In the genomic region with DNA sequence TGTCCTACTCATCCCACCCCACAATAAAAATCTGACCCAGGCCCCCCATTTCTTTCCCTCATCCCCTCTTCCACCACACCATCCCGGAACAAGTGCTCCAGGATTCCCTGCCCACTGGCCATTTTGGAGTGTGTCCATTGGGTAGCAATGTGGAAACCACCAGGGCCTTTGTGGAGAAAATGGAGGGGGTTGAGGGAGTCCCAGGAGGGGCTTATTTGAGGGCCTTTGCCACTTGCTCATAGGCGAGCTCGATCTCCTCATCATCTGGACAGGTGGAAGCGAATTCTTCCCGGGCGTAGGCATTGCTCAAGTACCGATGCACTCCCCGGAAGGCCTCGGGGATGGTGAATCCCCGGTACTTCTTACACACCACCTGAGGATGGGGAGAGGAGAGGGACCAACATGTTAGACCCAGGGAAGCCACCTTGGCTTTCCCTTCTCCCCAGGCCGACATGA, we compare ENCODE assay signal across 9 cellular contexts. TPM values are rescaled to one million over a fixed set of nuclear protein-coding genes. Genes with fewer than 3 reads are reported as not detected.
DNase-seq lines count a peak whose midpoint lies in the region; ATAC-seq, FAIRE-seq and TF ChIP-seq lines count a peak whose summit lies in the region.
"Had no signal": no experiment of that assay in that cellular context is flagged by ENCODE, and none has a peak within 500 bp of the region (broad histone marks: within the 10 kb centered on the region; RNA-seq: fewer than 3 reads in every experiment).

No MANE protein-coding gene starts in this region.

- H3K36me3 ChIP-seq in liver (ENCODE audit: control insufficient read depth in 4 of 4, insufficient read depth in 3 of 4, low read depth in 1 of 4, low read length in 3 of 4) = peaks cover 8 to 33% (median 20%) of the 10 kb centered on the region in 4 donors
- peaks cover 65% of the 10 kb centered on the region for H3K36me3 ChIP-seq in suprapubic skin
- peaks cover 26% of the 10 kb centered on the region for H3K36me3 ChIP-seq in Karpas-422 (ENCODE audit: insufficient read depth, low read length)

- intact Hi-C loops in activated CD4-positive, alpha-beta T cell treated with anti-CD3 and anti-CD28 coated beads, Interleukin-2, amount 10 ng/mL, durations not matched to agents 24 days and 14 days (cut with micrococcal nuclease) = loop anchor here (10.0 kb wide), 2 partner anchors 1474 to 1584 kb away; a partner anchor contains a TSS

- no peak for TF ChIP-seq POLR2A in suprapubic skin (IDR thresholded peaks at IDR 0.05)

- H4K20me1 ChIP-seq in Karpas-422 (ENCODE audit: insufficient read depth, low read depth, low read length) = no peaks in the 10 kb centered on the region

- H3K4me2 ChIP-seq in Karpas-422 (ENCODE audit: low read depth, low read length, poor library complexity, severe bottlenecking) = no peak overlapping the region

- H3K9me2 ChIP-seq in Karpas-422 (replicated peaks; ENCODE audit: insufficient read depth, low read length) = no peaks in the 10 kb centered on the region

- WGBS in liver = 94% methylated on average over 11 of the region's 11 CpGs
- 70% methylated on average over 11 of the region's 11 CpGs for WGBS in suprapubic skin

- ATAC-seq in activated naive CD8-positive, alpha-beta T cell treated with anti-CD3 and anti-CD28 coated beads, Interleukin-2, amount 10 ng/mL, durations not matched to agents 7 days and 5 days (ENCODE audit: low read depth) = no peak

- H3K9me3 Mint-ChIP-seq in activated CD4-positive, alpha-beta T cell treated with anti-CD3 and anti-CD28 coated beads, Interleukin-2, amount 10 ng/mL, durations not matched to agents 24 days and 14 days = no peaks in the 10 kb centered on the region
- no peaks in the 10 kb centered on the region for H3K9me3 Mint-ChIP-seq in activated naive CD8-positive, alpha-beta T cell treated with anti-CD3 and anti-CD28 coated beads, Interleukin-2, amount 10 ng/mL, durations not matched to agents 7 days and 5 days

- POLR2A ChIA-PET in activated naive CD8-positive, alpha-beta T cell treated with anti-CD3 and anti-CD28 coated beads, Interleukin-2, amount 10 ng/mL, durations not matched to agents 7 days and 5 days (lab: Charles Lee) = interaction anchor here (0.6 to 9.4 kb wide), 17 partner anchors 7 to 377 kb away, joined by 3 to 137 read pairs (median 4); a partner anchor contains a TSS

- no peak for FAIRE-seq in GM19239 (lab: Jason Lieb, UNC)

- no peak overlapping the region for H3K27ac Mint-ChIP-seq in activated CD4-positive, alpha-beta T cell treated with anti-CD3 and anti-CD28 coated beads, Interleukin-2, amount 10 ng/mL, durations not matched to agents 24 days and 14 days
- no peak overlapping the region for H3K27ac Mint-ChIP-seq in activated naive CD8-positive, alpha-beta T cell treated with anti-CD3 and anti-CD28 coated beads, Interleukin-2, amount 10 ng/mL, durations not matched to agents 7 days and 5 days

- H3K27ac ChIP-seq in liver (ENCODE audit: low read depth in 1 of 2, low read length in 2 of 2) (peak overlapping the region; percentile 91 to 92), suprapubic skin (peak overlapping the region; percentile 91), Karpas-422 (ENCODE audit: low read length) (no peak overlapping the region)

- H3K4me1 ChIP-seq in liver (ENCODE audit: control insufficient read depth in 4 of 4, insufficient read depth in 4 of 4, low read length in 3 of 4) (peaks cover 7 to 39% (median 21%) of the 10 kb centered on the region in 4 donors), suprapubic skin (peaks cover 71% of the 10 kb centered on the region), Karpas-422 (ENCODE audit: low read length) (peaks cover 50% of the 10 kb centered on the region)

- peaks cover 22% of the 10 kb centered on the region for H3K79me2 ChIP-seq in Karpas-422 (ENCODE audit: low read length)

- no peak overlapping the region for H3K9ac ChIP-seq in liver (ENCODE audit: low read depth in 1 of 2, low read length in 2 of 2)
- no peak overlapping the region for H3K9ac ChIP-seq in Karpas-422 (ENCODE audit: low read length)

- no peaks in the 10 kb centered on the region for H3K27me3 ChIP-seq in liver (ENCODE audit: control insufficient read depth in 4 of 4, insufficient read depth in 4 of 4, low read length in 3 of 4)
- H3K27me3 ChIP-seq in suprapubic skin = no peaks in the 10 kb centered on the region
- no peaks in the 10 kb centered on the region for H3K27me3 ChIP-seq in Karpas-422 (ENCODE audit: low read length)

- H2AFZ ChIP-seq in Karpas-422 (ENCODE audit: low read length) = no peak overlapping the region

- DNase-seq in activated CD4-positive, alpha-beta T cell treated with anti-CD3 and anti-CD28 coated beads, Interleukin-2, amount 10 ng/mL, durations not matched to agents 24 days and 14 days = peak; percentile 61
- no peak for DNase-seq in activated CD4-positive, alpha-beta T cell treated with anti-CD3 and anti-CD28 coated beads, Interleukin-2, amount 50 U/mL, for 4 hours
- DNase-seq in activated naive CD8-positive, alpha-beta T cell treated with anti-CD3 and anti-CD28 coated beads, Interleukin-2, amount 10 ng/mL, durations not matched to agents 7 days and 5 days = no peak
- DNase-seq in suprapubic skin (ENCODE audit: low spot score in 2 of 2) (no peak), GM19239 (ENCODE audit: insufficient read length, low spot score) (no peak), Karpas-422 (no peak), SIG-M5 treated with dmso at 0.1 percent for 504 hours (lab: John Stamatoyannopoulos, UW; ENCODE audit: unreplicated experiment) (no peak)

- H3K27me3 Mint-ChIP-seq in activated CD4-positive, alpha-beta T cell treated with anti-CD3 and anti-CD28 coated beads, Interleukin-2, amount 10 ng/mL, durations not matched to agents 24 days and 14 days = no peaks in the 10 kb centered on the region
- no peaks in the 10 kb centered on the region for H3K27me3 Mint-ChIP-seq in activated naive CD8-positive, alpha-beta T cell treated with anti-CD3 and anti-CD28 coated beads, Interleukin-2, amount 10 ng/mL, durations not matched to agents 7 days and 5 days

- H3K4me3 Mint-ChIP-seq in activated CD4-positive, alpha-beta T cell treated with anti-CD3 and anti-CD28 coated beads, Interleukin-2, amount 10 ng/mL, durations not matched to agents 24 days and 14 days = peak overlapping the region; percentile 97
- H3K4me3 Mint-ChIP-seq in activated naive CD8-positive, alpha-beta T cell treated with anti-CD3 and anti-CD28 coated beads, Interleukin-2, amount 10 ng/mL, durations not matched to agents 7 days and 5 days = peak overlapping the region; percentile 98

- H3K4me1 Mint-ChIP-seq in activated CD4-positive, alpha-beta T cell treated with anti-CD3 and anti-CD28 coated beads, Interleukin-2, amount 10 ng/mL, durations not matched to agents 24 days and 14 days = peaks cover 62% of the 10 kb centered on the region
- peaks cover 57% of the 10 kb centered on the region for H3K4me1 Mint-ChIP-seq in activated naive CD8-positive, alpha-beta T cell treated with anti-CD3 and anti-CD28 coated beads, Interleukin-2, amount 10 ng/mL, durations not matched to agents 7 days and 5 days

- no peak overlapping the region for H3K4me3 ChIP-seq in liver (ENCODE audit: low read depth in 1 of 3, low read length in 3 of 3)
- peak overlapping the region; percentile 73 for H3K4me3 ChIP-seq in suprapubic skin
- no peak overlapping the region for H3K4me3 ChIP-seq in Karpas-422 (ENCODE audit: low read length)

- no peak for TF ChIP-seq CTCF in liver (IDR thresholded peaks at IDR 0.05; ENCODE audit: low read depth, low read length, missing input control)
- TF ChIP-seq CTCF in suprapubic skin (IDR thresholded peaks at IDR 0.05) = no peak

- no peak for TF ChIP-seq EP300 in suprapubic skin (IDR thresholded peaks at IDR 0.05)

- TF ChIP-seq RAD21 in liver (IDR thresholded peaks at IDR 0.05) = no peak

- H3K36me3 Mint-ChIP-seq in activated CD4-positive, alpha-beta T cell treated with anti-CD3 and anti-CD28 coated beads, Interleukin-2, amount 10 ng/mL, durations not matched to agents 24 days and 14 days (ENCODE audit: low read depth) = peaks cover 56% of the 10 kb centered on the region
- peaks cover 50% of the 10 kb centered on the region for H3K36me3 Mint-ChIP-seq in activated naive CD8-positive, alpha-beta T cell treated with anti-CD3 and anti-CD28 coated beads, Interleukin-2, amount 10 ng/mL, durations not matched to agents 7 days and 5 days

- H3K9me3 ChIP-seq in liver (ENCODE audit: control insufficient read depth in 4 of 4, low read length in 3 of 4) (no peaks in the 10 kb centered on the region), suprapubic skin (no peaks in the 10 kb centered on the region), Karpas-422 (ENCODE audit: low read length) (no peaks in the 10 kb centered on the region)

RNA-seq across cellular contexts. Expression of a gene that starts 1.6 kb away (rescaled TPM):
- total RNA-seq in activated CD4-positive, alpha-beta T cell treated with anti-CD3 and anti-CD28 coated beads, Interleukin-2, amount 10 ng/mL, durations not matched to agents 24 days and 14 days = 4.8 and 5.6 TPM in 2 replicates
- total RNA-seq in activated naive CD8-positive, alpha-beta T cell treated with anti-CD3 and anti-CD28 coated beads, Interleukin-2, amount 10 ng/mL, durations not matched to agents 7 days and 5 days = 10 to 100 TPM; 28.3 to 29.1 TPM
- total RNA-seq in liver = 10 to 100 TPM; 23.8 to 31.4 TPM
- polyA plus RNA-seq in liver = 10 to 100 TPM; 19.8 to 22.6 TPM
- total RNA-seq in suprapubic skin = 10 to 100 TPM; 66.8 to 84.2 (median 68.3) TPM
- total RNA-seq in Karpas-422 (2014; rRNA removed; shearing (Covaris generic); ENCODE audit: low replicate concordance) = 13.3 and 24.0 TPM in 2 replicates

RNA-seq across cellular contexts. Expression of a gene that starts 5.7 kb away (rescaled TPM):
- 385 TPM in 2 replicates for total RNA-seq in activated CD4-positive, alpha-beta T cell treated with anti-CD3 and anti-CD28 coated beads, Interleukin-2, amount 10 ng/mL, durations not matched to agents 24 days and 14 days
- 100 to 1,000 TPM; 425 to 456 TPM for total RNA-seq in activated naive CD8-positive, alpha-beta T cell treated with anti-CD3 and anti-CD28 coated beads, Interleukin-2, amount 10 ng/mL, durations not matched to agents 7 days and 5 days
- total RNA-seq in liver (100 to 1,000 TPM in 1 of 2 donors, 10 to 100 TPM in 1; 56.5 to 124 TPM), suprapubic skin (100 to 1,000 TPM; 239 to 420 (median 333) TPM)
- 10 to 100 TPM; 63.7 to 65.2 TPM for polyA plus RNA-seq in liver
- 385 and 405 TPM in 2 replicates for total RNA-seq in Karpas-422 (2014; rRNA removed; shearing (Covaris generic); ENCODE audit: low replicate concordance)

RNA-seq across cellular contexts. Expression of a gene that starts 7.5 kb away (rescaled TPM):
- not detected in 2 replicates for total RNA-seq in activated CD4-positive, alpha-beta T cell treated with anti-CD3 and anti-CD28 coated beads, Interleukin-2, amount 10 ng/mL, durations not matched to agents 24 days and 14 days
- 1 to 10 TPM; 1.2 to 1.5 TPM for total RNA-seq in activated naive CD8-positive, alpha-beta T cell treated with anti-CD3 and anti-CD28 coated beads, Interleukin-2, amount 10 ng/mL, durations not matched to agents 7 days and 5 days
- 10 to 100 TPM in 1 of 2 donors, under 1 TPM in 1; 0.08 to 10.7 TPM for total RNA-seq in liver
- polyA plus RNA-seq in liver = under 1 TPM; 0.15 to 0.33 TPM
- 1 to 10 TPM; 1.6 to 4.6 (median 4.5) TPM for total RNA-seq in suprapubic skin
- total RNA-seq in Karpas-422 (2014; rRNA removed; shearing (Covaris generic); ENCODE audit: low replicate concordance) = not detected in 2 replicates
- total RNA-seq: myocyte had no signal

RNA-seq across cellular contexts. Expression of a gene that starts 9.1 kb away (rescaled TPM):
- not detected in 2 replicates for total RNA-seq in activated CD4-positive, alpha-beta T cell treated with anti-CD3 and anti-CD28 coated beads, Interleukin-2, amount 10 ng/mL, durations not matched to agents 24 days and 14 days
- not detected for total RNA-seq in activated naive CD8-positive, alpha-beta T cell treated with anti-CD3 and anti-CD28 coated beads, Interleukin-2, amount 10 ng/mL, durations not matched to agents 7 days and 5 days
- not detected for total RNA-seq in liver
- not detected for polyA plus RNA-seq in liver
- 100 to 1,000 TPM in 3 of 4 donors, 10 to 100 TPM in 1; 80.0 to 376 (median 338) TPM for total RNA-seq in suprapubic skin
- not detected in 2 replicates for total RNA-seq in Karpas-422 (2014; rRNA removed; shearing (Covaris generic); ENCODE audit: low replicate concordance)
- total RNA-seq: myocyte had no signal

RNA-seq across cellular contexts. Expression of a gene that starts 9.1 kb away (rescaled TPM):
- 87.8 and 99.6 TPM in 2 replicates for total RNA-seq in activated CD4-positive, alpha-beta T cell treated with anti-CD3 and anti-CD28 coated beads, Interleukin-2, amount 10 ng/mL, durations not matched to agents 24 days and 14 days
- total RNA-seq in activated naive CD8-positive, alpha-beta T cell treated with anti-CD3 and anti-CD28 coated beads, Interleukin-2, amount 10 ng/mL, durations not matched to agents 7 days and 5 days = 10 to 100 TPM; 59.2 to 68.2 TPM
- total RNA-seq in liver (1 to 10 TPM; 5.9 to 6.4 TPM), suprapubic skin (10 to 100 TPM; 12.6 to 60.1 (median 17.2) TPM)
- polyA plus RNA-seq in liver = 1 to 10 TPM; 1.2 to 2.2 TPM
- 30.5 and 58.4 TPM in 2 replicates for total RNA-seq in Karpas-422 (2014; rRNA removed; shearing (Covaris generic); ENCODE audit: low replicate concordance)
